ENCODE assay signal across 19 cellular contexts in the genomic region with DNA sequence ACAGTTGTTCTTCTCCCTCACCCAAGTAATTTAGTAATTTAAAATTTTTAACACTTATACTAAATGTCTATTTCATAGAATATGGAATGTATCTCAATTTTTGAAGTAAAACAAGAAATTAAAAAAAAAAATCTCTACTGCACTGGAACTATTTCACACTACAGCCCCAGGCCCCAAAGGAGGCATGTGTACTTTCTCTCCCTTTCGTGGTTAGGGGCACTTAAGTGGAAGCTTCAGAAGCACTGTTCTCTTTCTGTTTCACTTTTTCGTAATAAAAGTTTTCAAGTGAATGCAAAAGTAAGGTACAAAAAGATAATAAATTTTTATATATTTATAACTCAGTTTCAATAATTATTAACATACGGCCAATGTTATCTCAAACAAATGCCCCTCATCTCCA. TPM values are rescaled to one million over a fixed set of nuclear protein-coding genes. Genes with fewer than 3 reads are reported as not detected.
DNase-seq lines count a peak whose midpoint lies in the region; ATAC-seq and TF ChIP-seq lines count a peak whose summit lies in the region.
"Had no signal": no experiment of that assay in that cellular context is flagged by ENCODE, and none has a peak within 500 bp of the region (broad histone marks: within the 10 kb centered on the region; RNA-seq: fewer than 3 reads in every experiment).

No MANE protein-coding gene starts in this region.

- WGBS in body of pancreas, 2 donors, result 77 to 87% methylated on average over 3 of the region's 3 CpGs

- DNase-seq in activated CD4-positive, alpha-beta T cell treated with anti-CD3 and anti-CD28 coated beads, Interleukin-2, amount 10 ng/mL, durations not matched to agents 7 days and 5 days, result peak; percentile 33
- DNase-seq in activated CD4-positive, alpha-beta T cell treated with anti-CD3 and anti-CD28 coated beads, Interleukin-2, amount 50 U/mL, for 1 hour, result no peak
- peak; percentile 51 for DNase-seq in NB4 (ENCODE audit: low read depth)
- no peak for DNase-seq in activated T-helper 2 cell treated with anti-CD3 and anti-CD28 coated beads, Interferon-gamma antibody, Interleukin-2, Interleukin-4, amounts not matched to agents 10 μg/mL and 5 μg/mL and 100 μg/mL, durations not matched to agents 14 hours and 24 hours and 36 hours (ENCODE audit: low spot score)
- no peak for DNase-seq in stimulated activated naive CD8-positive, alpha-beta T cell treated with anti-CD3 and anti-CD28 coated beads, Interleukin-15, Interleukin-2, amounts not matched to agents 100 U/mL and 50 U/mL, for 24 hours
- DNase-seq in inferior parietal cortex (ENCODE audit: extremely low spot score), result no peak
- DNase-seq in body of pancreas, result no peak
- DNase-seq: C1 segment of cervical spinal cord; NCI-H1417 treated with DMSO at 0.1 percent for 48 hours; NCI-H1930; NCI-H2171; NCI-H446; NCI-H69; NK-92 treated with Interleukin-12 subunit alpha and Interleukin-12 subunit beta, amount 100 ng/mL, for 24 hours; PC-9; T-helper 17 cell had no signal

- H3K9me3 ChIP-seq in body of pancreas, result no peaks in the 10 kb centered on the region
- H3K9me3 ChIP-seq: A549 had no signal

- TF ChIP-seq POLR2A in NB4 (IDR thresholded peaks at IDR 0.05; ENCODE audit: extremely low read depth, insufficient read length) (no peak), body of pancreas (IDR thresholded peaks at IDR 0.05) (no peak)

- H3K27me3 Mint-ChIP-seq in activated CD4-positive, alpha-beta T cell treated with anti-CD3 and anti-CD28 coated beads, Interleukin-2, amount 10 ng/mL, durations not matched to agents 7 days and 5 days, result no peaks in the 10 kb centered on the region
- H3K27me3 Mint-ChIP-seq in activated T-helper 2 cell treated with anti-CD3 and anti-CD28 coated beads, Interferon-gamma antibody, Interleukin-2, Interleukin-4, amounts not matched to agents 10 μg/mL and 5 μg/mL and 100 μg/mL, durations not matched to agents 14 hours and 24 hours and 36 hours (ENCODE audit: low read depth), result no peaks in the 10 kb centered on the region

- peaks cover 27% of the 10 kb centered on the region for H3K4me1 Mint-ChIP-seq in activated CD4-positive, alpha-beta T cell treated with anti-CD3 and anti-CD28 coated beads, Interleukin-2, amount 10 ng/mL, durations not matched to agents 7 days and 5 days
- peaks cover 26% of the 10 kb centered on the region for H3K4me1 Mint-ChIP-seq in activated T-helper 2 cell treated with anti-CD3 and anti-CD28 coated beads, Interferon-gamma antibody, Interleukin-2, Interleukin-4, amounts not matched to agents 10 μg/mL and 5 μg/mL and 100 μg/mL, durations not matched to agents 14 hours and 24 hours and 36 hours (ENCODE audit: low read depth)

- intact Hi-C loops in activated T-helper 2 cell treated with anti-CD3 and anti-CD28 coated beads, Interferon-gamma antibody, Interleukin-2, Interleukin-4, amounts not matched to agents 10 μg/mL and 5 μg/mL and 100 μg/mL, durations not matched to agents 14 hours and 24 hours and 36 hours (cut with micrococcal nuclease), result loop anchor here (5.0 kb wide), 1 partner anchor 34 kb away; no protein-coding TSS in a partner anchor
- intact Hi-C loops in body of pancreas (cut with DNase I), result no loop called here

- H3K27me3 ChIP-seq in body of pancreas, result no peaks in the 10 kb centered on the region

- POLR2A ChIA-PET in activated CD4-positive, alpha-beta T cell treated with anti-CD3 and anti-CD28 coated beads, Interleukin-2, amount 10 ng/mL, durations not matched to agents 7 days and 5 days (lab: Charles Lee), result interaction anchor here (0.7 kb wide), 1 partner anchor 11 kb away, joined by 9 read pairs; no protein-coding TSS in a partner anchor

- no peak overlapping the region for H3K4me3 ChIP-seq in NB4 (ENCODE audit: low read depth, low read length)
- H3K4me3 ChIP-seq in body of pancreas, result no peak overlapping the region
- H3K4me3 ChIP-seq: A549, GM23338, PC-9 had no signal

- H3K27ac Mint-ChIP-seq in activated CD4-positive, alpha-beta T cell treated with anti-CD3 and anti-CD28 coated beads, Interleukin-2, amount 10 ng/mL, durations not matched to agents 7 days and 5 days, result peak overlapping the region; percentile 76
- peak overlapping the region; percentile 53 for H3K27ac Mint-ChIP-seq in activated T-helper 2 cell treated with anti-CD3 and anti-CD28 coated beads, Interferon-gamma antibody, Interleukin-2, Interleukin-4, amounts not matched to agents 10 μg/mL and 5 μg/mL and 100 μg/mL, durations not matched to agents 14 hours and 24 hours and 36 hours
- H3K27ac Mint-ChIP-seq: GM23338, T-helper 17 cell had no signal

- peak; percentile 65 for ATAC-seq in GM21390 (IDR thresholded peaks at IDR 0.05; ENCODE audit: unreplicated experiment)
- ATAC-seq in stimulated activated naive CD8-positive, alpha-beta T cell treated with anti-CD3 and anti-CD28 coated beads, Interleukin-15, Interleukin-2, amounts not matched to agents 100 U/mL and 50 U/mL, for 24 hours, result no peak
- ATAC-seq in body of pancreas, result no peak
- ATAC-seq: A549, GM23338, T-helper 17 cell had no signal

- H3K36me3 Mint-ChIP-seq in activated CD4-positive, alpha-beta T cell treated with anti-CD3 and anti-CD28 coated beads, Interleukin-2, amount 10 ng/mL, durations not matched to agents 7 days and 5 days (ENCODE audit: low read depth), result peaks cover 11% of the 10 kb centered on the region
- H3K36me3 Mint-ChIP-seq in activated T-helper 2 cell treated with anti-CD3 and anti-CD28 coated beads, Interferon-gamma antibody, Interleukin-2, Interleukin-4, amounts not matched to agents 10 μg/mL and 5 μg/mL and 100 μg/mL, durations not matched to agents 14 hours and 24 hours and 36 hours (ENCODE audit: low read depth), result peaks cover 3% of the 10 kb centered on the region

- H3K4me3 Mint-ChIP-seq in activated CD4-positive, alpha-beta T cell treated with anti-CD3 and anti-CD28 coated beads, Interleukin-2, amount 10 ng/mL, durations not matched to agents 7 days and 5 days, result no peak overlapping the region
- H3K4me3 Mint-ChIP-seq in activated T-helper 2 cell treated with anti-CD3 and anti-CD28 coated beads, Interferon-gamma antibody, Interleukin-2, Interleukin-4, amounts not matched to agents 10 μg/mL and 5 μg/mL and 100 μg/mL, durations not matched to agents 14 hours and 24 hours and 36 hours (ENCODE audit: low read depth), result no peak overlapping the region
- H3K4me3 Mint-ChIP-seq: GM23338, T-helper 17 cell had no signal

- CTCF ChIA-PET in activated CD4-positive, alpha-beta T cell treated with anti-CD3 and anti-CD28 coated beads, Interleukin-2, amount 10 ng/mL, durations not matched to agents 7 days and 5 days (lab: Charles Lee), result interaction anchor here (0.6 to 0.8 kb wide), 2 partner anchors 28 to 816 kb away, joined by 3 read pairs; no protein-coding TSS in a partner anchor

- H3K27ac ChIP-seq in body of pancreas, result no peak overlapping the region
- H3K27ac ChIP-seq: A549, PC-9 had no signal

- no peaks in the 10 kb centered on the region for H3K4me1 ChIP-seq in body of pancreas

- H3K9me3 Mint-ChIP-seq in activated CD4-positive, alpha-beta T cell treated with anti-CD3 and anti-CD28 coated beads, Interleukin-2, amount 10 ng/mL, durations not matched to agents 7 days and 5 days, result peaks cover 11% of the 10 kb centered on the region
- H3K9me3 Mint-ChIP-seq in activated T-helper 2 cell treated with anti-CD3 and anti-CD28 coated beads, Interferon-gamma antibody, Interleukin-2, Interleukin-4, amounts not matched to agents 10 μg/mL and 5 μg/mL and 100 μg/mL, durations not matched to agents 14 hours and 24 hours and 36 hours, result no peaks in the 10 kb centered on the region
- H3K9me3 Mint-ChIP-seq: GM23338 had no signal

- no peaks in the 10 kb centered on the region for H3K36me3 ChIP-seq in body of pancreas (replicated peaks in 1 of 2; ENCODE audit: insufficient read depth in 1 of 2, low read depth in 2 of 2)

- TF ChIP-seq CTCF in NB4 (IDR thresholded peaks at IDR 0.05; ENCODE audit: low read depth, low read length), result no peak
- no peak for TF ChIP-seq CTCF in body of pancreas (IDR thresholded peaks at IDR 0.05)

RNA-seq across cellular contexts. Expression of gene PPP1R21, which starts 34.5 kb away (rescaled TPM):
- total RNA-seq in activated CD4-positive, alpha-beta T cell treated with anti-CD3 and anti-CD28 coated beads, Interleukin-2, amount 10 ng/mL, durations not matched to agents 7 days and 5 days, result 10 to 100 TPM; 39.3 to 43.0 TPM
- 22.8 and 23.4 TPM in 2 replicates for total RNA-seq in activated T-helper 2 cell treated with anti-CD3 and anti-CD28 coated beads, Interferon-gamma antibody, Interleukin-2, Interleukin-4, amounts not matched to agents 10 μg/mL and 5 μg/mL and 100 μg/mL, durations not matched to agents 14 hours and 24 hours and 36 hours
- 10 to 100 TPM; 14.8 to 22.1 TPM for total RNA-seq in body of pancreas

Comparison
In these comparisons a context has a peak if more than half of its experiments do, and no peak if none do; other contexts are left out.
1. DNase-seq: peak in activated CD4-positive, alpha-beta T cell treated with anti-CD3 and anti-CD28 coated beads, Interleukin-2, amount 10 ng/mL, durations not matched to agents 7 days and 5 days (single experiment) and NB4 (single experiment); none in activated CD4-positive, alpha-beta T cell treated with anti-CD3 and anti-CD28 coated beads, Interleukin-2, amount 50 U/mL, for 1 hour (single experiment), activated T-helper 2 cell treated with anti-CD3 and anti-CD28 coated beads, Interferon-gamma antibody, Interleukin-2, Interleukin-4, amounts not matched to agents 10 μg/mL and 5 μg/mL and 100 μg/mL, durations not matched to agents 14 hours and 24 hours and 36 hours (single experiment), stimulated activated naive CD8-positive, alpha-beta T cell treated with anti-CD3 and anti-CD28 coated beads, Interleukin-15, Interleukin-2, amounts not matched to agents 100 U/mL and 50 U/mL, for 24 hours (single experiment), inferior parietal cortex (single experiment) and body of pancreas (0 of 4).